8 cellular contexts compared by ENCODE assay signal in genomic region chr20:34312024-34312460, GRCh38. TPM values are rescaled to one million over a fixed set of nuclear protein-coding genes. Genes with fewer than 3 reads are reported as not detected.
A peak's percentile ranks its signal among the peaks of the same experiment; 100 is the strongest.
DNase-seq lines count a peak whose midpoint lies in the region; ATAC-seq and TF ChIP-seq lines count a peak whose summit lies in the region.

No MANE protein-coding gene starts in this region.

- peaks cover 52% of the 10 kb centered on the region for H3K4me1 ChIP-seq in PC-3 (ENCODE audit: insufficient read depth, low read length)
- H3K4me1 ChIP-seq in trophoblast cell (ENCODE audit: control insufficient read depth in 1 of 2, insufficient read depth in 2 of 2, low read length in 2 of 2), result peaks cover 4 to 16% of the 10 kb centered on the region in 2 experiments
- peaks cover 5% of the 10 kb centered on the region for H3K4me1 ChIP-seq in effector memory CD4-positive, alpha-beta T cell (ENCODE audit: control insufficient read depth, insufficient read depth, low read length, poor library complexity, severe bottlenecking)

- POLR2A ChIA-PET in PC-3 (lab: Charles Lee; ENCODE audit: unreplicated experiment), result interaction anchor here (0.5 to 1.1 kb wide), 2 partner anchors 51 to 55 kb away, joined by 4 read pairs; partner anchors contain the start of gene ITCH

- H3K27ac ChIP-seq in PC-3 (ENCODE audit: low read length), result no peak overlapping the region
- H3K27ac ChIP-seq in trophoblast cell (ENCODE audit: low read depth, low read length), result no peak overlapping the region
- H3K27ac ChIP-seq in effector memory CD4-positive, alpha-beta T cell (ENCODE audit: insufficient read depth, low read length, poor library complexity, severe bottlenecking), result no peak overlapping the region

- no peaks in the 10 kb centered on the region for H3K79me2 ChIP-seq in PC-3 (ENCODE audit: low read length)
- no peaks in the 10 kb centered on the region for H3K79me2 ChIP-seq in trophoblast cell (ENCODE audit: control insufficient read depth, insufficient read depth, low read length, poor library complexity)

- H4K12ac ChIP-seq in trophoblast cell (ENCODE audit: low read depth, low read length), result no peak overlapping the region

- H3K23ac ChIP-seq in trophoblast cell (ENCODE audit: low read length), result no peak overlapping the region

- BruUV-seq in PC-3 (replicated peaks; lab: Mats Ljungman, UMichigan), result no TSS peak

- no peak overlapping the region for H2AK5ac ChIP-seq in trophoblast cell (ENCODE audit: low read length)

- intact Hi-C loops in PC-3 (cut with micrococcal nuclease), result loop anchor here (1.0 kb wide), 3 partner anchors 100 to 211 kb away; no protein-coding TSS in a partner anchor
- intact Hi-C loops in left cardiac atrium (cut with DNase I), result loop anchor here (2.0 to 5.0 kb wide), 2 partner anchors 160 to 161 kb away; no protein-coding TSS in a partner anchor

- H3K27me3 ChIP-seq in PC-3 (ENCODE audit: low read length), result no peaks in the 10 kb centered on the region
- no peaks in the 10 kb centered on the region for H3K27me3 ChIP-seq in trophoblast cell (ENCODE audit: insufficient read depth, low read length)
- H3K27me3 ChIP-seq in effector memory CD4-positive, alpha-beta T cell (replicated peaks; ENCODE audit: control insufficient read depth, insufficient read depth, low read length, poor library complexity, severe bottlenecking), result peaks cover 12% of the 10 kb centered on the region

- H3K9me3 ChIP-seq in PC-3 (ENCODE audit: low read length) (no peaks in the 10 kb centered on the region), trophoblast cell (ENCODE audit: insufficient read depth, low read depth, low read length) (no peaks in the 10 kb centered on the region)
- H3K9me3 ChIP-seq in effector memory CD4-positive, alpha-beta T cell (ENCODE audit: control insufficient read depth, low read length), result no peaks in the 10 kb centered on the region

- CTCF ChIA-PET in PC-3 (lab: Charles Lee), result interaction anchor here (1.0 to 1.8 kb wide), 14 partner anchors 9 to 214 kb away, joined by 3 to 21 read pairs (median 6); partner anchors contain the start of genes AHCY, DYNLRB1 and ITCH

- peak; percentile 18 for ATAC-seq in GM19467 (IDR thresholded peaks at IDR 0.05; ENCODE audit: unreplicated experiment)
- ATAC-seq in PC-3, result peak; percentile 2
- peak; percentile 16 to 26 for ATAC-seq in left cardiac atrium

- no CpG with 5 or more reads among the region's 11 CpGs for WGBS in trophoblast cell (ENCODE audit: extremely low coverage, insufficient coverage, insufficient read length)

- no peak overlapping the region for H2BK120ac ChIP-seq in trophoblast cell (ENCODE audit: insufficient read depth, low read length, poor library complexity)

- H3K14ac ChIP-seq in trophoblast cell (ENCODE audit: low read length), result no peak overlapping the region

- H3K79me1 ChIP-seq in trophoblast cell (ENCODE audit: low read length), result no peaks in the 10 kb centered on the region

- no peak for DNase-seq in PC-3
- DNase-seq in left cardiac atrium, result no peak
- no peak for DNase-seq in trophoblast cell
- no peak for DNase-seq in COR-L47 (lab: John Stamatoyannopoulos, UW)
- no peak for DNase-seq in effector memory CD4-positive, alpha-beta T cell
- no peak for DNase-seq in NCI-H2227 (lab: John Stamatoyannopoulos, UW; ENCODE audit: unreplicated experiment)
- DNase-seq in NCI-H446 treated with DMSO at 0.1 percent for 48 hours (lab: John Stamatoyannopoulos, UW), result no peak

- H3K36me3 ChIP-seq in PC-3 (ENCODE audit: low read depth, low read length), result no peaks in the 10 kb centered on the region
- no peaks in the 10 kb centered on the region for H3K36me3 ChIP-seq in trophoblast cell (ENCODE audit: control insufficient read depth in 1 of 2, insufficient read depth in 2 of 2, low read length in 2 of 2)
- no peaks in the 10 kb centered on the region for H3K36me3 ChIP-seq in effector memory CD4-positive, alpha-beta T cell (ENCODE audit: control insufficient read depth, insufficient read depth, low read length)

- no peak overlapping the region for H2BK12ac ChIP-seq in trophoblast cell (ENCODE audit: low read length)

- no peaks in the 10 kb centered on the region for H3F3A ChIP-seq in PC-3 (ENCODE audit: low read length, unreplicated experiment)

- H4K91ac ChIP-seq in trophoblast cell (ENCODE audit: low read depth, low read length), result no peak overlapping the region

- H3K9ac ChIP-seq in PC-3 (ENCODE audit: low read length) (no peak overlapping the region), trophoblast cell (ENCODE audit: low read length) (no peak overlapping the region)

- H3K9me2 ChIP-seq in PC-3 (replicated peaks; ENCODE audit: low read length), result no peaks in the 10 kb centered on the region

- H3K4me2 ChIP-seq in PC-3 (ENCODE audit: low read length) (peak overlapping the region; percentile 77), trophoblast cell (ENCODE audit: low read length) (peak overlapping the region; percentile 75)

- no peak for TF ChIP-seq CTCF in PC-3 (conservative IDR thresholded peaks at IDR 0.05; ENCODE audit: low read depth, low read length)

- no peak overlapping the region for H4K8ac ChIP-seq in trophoblast cell (ENCODE audit: low read depth, low read length)

- H3K4ac ChIP-seq in trophoblast cell (ENCODE audit: low read depth, low read length), result no peak overlapping the region

- H2BK5ac ChIP-seq in trophoblast cell (ENCODE audit: low read depth, low read length, poor library complexity), result no peak overlapping the region

- peak overlapping the region; percentile 56 for H3K4me3 ChIP-seq in PC-3 (ENCODE audit: low read length)
- no peak overlapping the region for H3K4me3 ChIP-seq in trophoblast cell (ENCODE audit: low read depth, low read length)
- H3K4me3 ChIP-seq in effector memory CD4-positive, alpha-beta T cell (ENCODE audit: insufficient read depth, low read depth, low read length, poor library complexity, severe bottlenecking), result no peak overlapping the region

- H2AFZ ChIP-seq in PC-3 (ENCODE audit: low read length) (peak overlapping the region; percentile 72), trophoblast cell (ENCODE audit: insufficient read depth, low read length, poor library complexity) (no peak overlapping the region)

- H4K20me1 ChIP-seq in PC-3 (ENCODE audit: low read length), result no peaks in the 10 kb centered on the region

- H3K18ac ChIP-seq in trophoblast cell (ENCODE audit: low read length), result no peak overlapping the region

RNA-seq across cellular contexts. Expression of gene AHCY, which starts 8.9 kb away (rescaled TPM):
- total RNA-seq in PC-3 (2014; rRNA removed), result 265 and 267 TPM in 2 replicates
- 10 to 100 TPM; 49.2 to 50.5 TPM for total RNA-seq in left cardiac atrium
- polyA plus RNA-seq in trophoblast cell (2013), result 100 and 105 TPM in 2 replicates

RNA-seq across cellular contexts. Expression of gene ITCH, which starts 51.0 kb away (rescaled TPM):
- 49.4 and 54.8 TPM in 2 replicates for total RNA-seq in PC-3 (2014; rRNA removed)
- total RNA-seq in left cardiac atrium, result 10 to 100 TPM; 38.8 to 45.6 TPM
- polyA plus RNA-seq in trophoblast cell (2013), result 49.2 and 50.3 TPM in 2 replicates
